In the genomic region with DNA sequence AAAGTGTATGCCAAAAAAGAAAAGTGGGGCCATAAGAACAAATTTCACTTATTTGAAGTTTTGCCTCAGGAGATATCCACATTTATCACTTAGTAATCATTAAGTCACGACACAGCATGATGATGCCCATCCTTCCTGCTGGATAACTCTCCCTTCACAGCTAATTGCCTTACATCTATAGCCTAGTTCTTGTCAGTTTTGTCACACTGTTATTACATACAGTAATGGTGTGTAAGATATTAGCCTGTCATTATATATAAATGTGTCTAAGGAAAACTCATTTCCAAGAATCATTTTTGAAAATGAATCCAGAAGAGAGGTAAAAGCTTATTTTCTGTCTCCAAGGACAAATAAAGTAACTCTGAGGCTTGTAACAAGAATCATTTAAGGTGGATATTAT, we compare ENCODE assay signal across 28 cellular contexts.
"Had no signal": no experiment of that assay in that cellular context is flagged by ENCODE, and none has a peak within 500 bp of the region (broad histone marks: within the 10 kb centered on the region; RNA-seq: fewer than 3 reads in every experiment).

No MANE protein-coding gene starts in this region.

- H3K9me3 ChIP-seq: stomach, suprapubic skin, testis, thoracic aorta, thyroid gland, tibial artery, tibial nerve, transverse colon, upper lobe of left lung, upper lobe of right lung, uterus, vagina had no signal

- H3K27ac Mint-ChIP-seq: stimulated activated effector memory CD8-positive, alpha-beta T cell treated with anti-CD3 and anti-CD28 coated beads, Interleukin-12 subunit alpha, Interleukin-12 subunit beta, amount 100 ng/mL, for 72 hours; stimulated activated memory B cell treated with anti-CD40 and anti-IgM and Interleukin-4, amounts not matched to agents 10 μg/mL and 1 μg/mL and 100 μg/mL, for 72 hours; stimulated activated naive B cell treated with anti-CD40 and anti-IgM and Interleukin-4, amounts not matched to agents 10 μg/mL and 1 μg/mL and 100 μg/mL, for 72 hours; stimulated activated naive CD8-positive, alpha-beta T cell treated with anti-CD3 and anti-CD28 coated beads, Interleukin-15, amount 100 ng/mL, for 72 hours; stimulated activated naive CD8-positive, alpha-beta T cell treated with anti-CD3 and anti-CD28 coated beads, Interleukin-15, Interleukin-2, amounts not matched to agents 100 ng/mL and 50 ng/mL, for 24 hours; type B pancreatic cell had no signal

- H3K36me3 ChIP-seq: stomach, suprapubic skin, thoracic aorta, thyroid gland, tibial artery, tibial nerve, transverse colon, upper lobe of left lung, upper lobe of right lung, uterus, vagina had no signal

- H3K4me3 Mint-ChIP-seq: stimulated activated effector memory CD8-positive, alpha-beta T cell treated with anti-CD3 and anti-CD28 coated beads, Interleukin-12 subunit alpha, Interleukin-12 subunit beta, amount 100 ng/mL, for 72 hours; stimulated activated memory B cell treated with anti-CD40 and anti-IgM and Interleukin-4, amounts not matched to agents 10 μg/mL and 1 μg/mL and 100 μg/mL, for 72 hours; stimulated activated naive B cell treated with anti-CD40 and anti-IgM and Interleukin-4, amounts not matched to agents 10 μg/mL and 1 μg/mL and 100 μg/mL, for 72 hours; stimulated activated naive CD8-positive, alpha-beta T cell treated with anti-CD3 and anti-CD28 coated beads, Interleukin-15, amount 100 ng/mL, for 72 hours; stimulated activated naive CD8-positive, alpha-beta T cell treated with anti-CD3 and anti-CD28 coated beads, Interleukin-15, Interleukin-2, amounts not matched to agents 100 ng/mL and 50 ng/mL, for 24 hours; type B pancreatic cell had no signal

- ATAC-seq: stimulated activated effector memory CD8-positive, alpha-beta T cell treated with anti-CD3 and anti-CD28 coated beads, Interleukin-12 subunit alpha, Interleukin-12 subunit beta, amount 100 ng/mL, for 72 hours; stimulated activated memory B cell treated with anti-CD40 and anti-IgM and Interleukin-4, amounts not matched to agents 10 μg/mL and 1 μg/mL and 100 μg/mL, for 72 hours; stimulated activated naive B cell treated with anti-CD40 and anti-IgM and Interleukin-4, amounts not matched to agents 10 μg/mL and 1 μg/mL and 100 μg/mL, for 72 hours; stimulated activated naive CD8-positive, alpha-beta T cell treated with anti-CD3 and anti-CD28 coated beads, Interleukin-15, amount 100 ng/mL, for 72 hours; stimulated activated naive CD8-positive, alpha-beta T cell treated with anti-CD3 and anti-CD28 coated beads, Interleukin-15, Interleukin-2, amounts not matched to agents 100 U/mL and 50 U/mL, for 24 hours; upper lobe of right lung had no signal

- H3K9me3 Mint-ChIP-seq: stimulated activated effector memory CD8-positive, alpha-beta T cell treated with anti-CD3 and anti-CD28 coated beads, Interleukin-12 subunit alpha, Interleukin-12 subunit beta, amount 100 ng/mL, for 72 hours; stimulated activated naive CD8-positive, alpha-beta T cell treated with anti-CD3 and anti-CD28 coated beads, Interleukin-15, Interleukin-2, amounts not matched to agents 100 ng/mL and 50 ng/mL, for 24 hours; type B pancreatic cell had no signal

- H3K36me3 Mint-ChIP-seq: stimulated activated effector memory CD8-positive, alpha-beta T cell treated with anti-CD3 and anti-CD28 coated beads, Interleukin-12 subunit alpha, Interleukin-12 subunit beta, amount 100 ng/mL, for 72 hours; stimulated activated memory B cell treated with anti-CD40 and anti-IgM and Interleukin-4, amounts not matched to agents 10 μg/mL and 1 μg/mL and 100 μg/mL, for 72 hours; stimulated activated naive B cell treated with anti-CD40 and anti-IgM and Interleukin-4, amounts not matched to agents 10 μg/mL and 1 μg/mL and 100 μg/mL, for 72 hours; type B pancreatic cell had no signal

- H3K4me3 ChIP-seq: stomach, suprapubic skin, testis, thoracic aorta, thyroid gland, tibial artery, tibial nerve, transverse colon, upper lobe of left lung, upper lobe of right lung, uterus, vagina had no signal

- H3K27me3 ChIP-seq: stomach, suprapubic skin, testis, thyroid gland, tibial artery, tibial nerve, transverse colon, upper lobe of left lung, upper lobe of right lung, uterus, vagina had no signal

- H3K27me3 Mint-ChIP-seq: type B pancreatic cell had no signal

- H3K27ac ChIP-seq: stomach, suprapubic skin, testis, thoracic aorta, thyroid gland, tibial artery, tibial nerve, transverse colon, upper lobe of left lung, upper lobe of right lung, uterus, vagina had no signal

- H3K4me1 Mint-ChIP-seq: stimulated activated effector memory CD8-positive, alpha-beta T cell treated with anti-CD3 and anti-CD28 coated beads, Interleukin-12 subunit alpha, Interleukin-12 subunit beta, amount 100 ng/mL, for 72 hours; stimulated activated memory B cell treated with anti-CD40 and anti-IgM and Interleukin-4, amounts not matched to agents 10 μg/mL and 1 μg/mL and 100 μg/mL, for 72 hours; stimulated activated naive B cell treated with anti-CD40 and anti-IgM and Interleukin-4, amounts not matched to agents 10 μg/mL and 1 μg/mL and 100 μg/mL, for 72 hours; stimulated activated naive CD8-positive, alpha-beta T cell treated with anti-CD3 and anti-CD28 coated beads, Interleukin-15, amount 100 ng/mL, for 72 hours had no signal

- DNase-seq: stimulated activated CD4-positive, alpha-beta T cell treated with anti-CD3 and anti-CD28 coated beads, Interleukin-2, amount 100 ng/mL, for 48 hours; stimulated activated CD4-positive, alpha-beta T cell treated with anti-CD3 and anti-CD28 coated beads, Interleukin-4, amount 100 ng/mL, for 1 hour; stimulated activated CD4-positive, alpha-beta T cell treated with anti-CD3 and anti-CD28 coated beads, Interleukin-4, amount 100 ng/mL, for 24 hours; stimulated activated CD4-positive, alpha-beta T cell treated with anti-CD3 and anti-CD28 coated beads, Interleukin-4, amount 100 ng/mL, for 4 hours; stimulated activated CD8-positive, alpha-beta memory T cell treated with anti-CD3 and anti-CD28 coated beads, Interleukin-4, amount 100 ng/mL, for 48 hours; stimulated activated naive B cell treated with anti-CD40 and anti-IgM and Interleukin-4, amounts not matched to agents 10 μg/mL and 1 μg/mL and 100 μg/mL, for 72 hours; stimulated activated naive CD4-positive, alpha-beta T cell; stimulated activated naive CD4-positive, alpha-beta T cell treated with Interleukin-2 at 50 U/mL for 16 hours; stimulated activated naive CD8-positive, alpha-beta T cell treated with anti-CD3 and anti-CD28 coated beads, Interleukin-15, amount 100 ng/mL, for 72 hours; stimulated activated naive CD8-positive, alpha-beta T cell treated with anti-CD3 and anti-CD28 coated beads, Interleukin-15, Interleukin-2, amounts not matched to agents 100 U/mL and 50 U/mL, for 24 hours; stomach; substantia nigra; testis; thyroid gland; tibial artery; transverse colon; trophoblast cell; upper lobe of left lung; upper lobe of right lung; uterus had no signal
